ENCODE assay signal across 10 cellular contexts in the genomic region with DNA sequence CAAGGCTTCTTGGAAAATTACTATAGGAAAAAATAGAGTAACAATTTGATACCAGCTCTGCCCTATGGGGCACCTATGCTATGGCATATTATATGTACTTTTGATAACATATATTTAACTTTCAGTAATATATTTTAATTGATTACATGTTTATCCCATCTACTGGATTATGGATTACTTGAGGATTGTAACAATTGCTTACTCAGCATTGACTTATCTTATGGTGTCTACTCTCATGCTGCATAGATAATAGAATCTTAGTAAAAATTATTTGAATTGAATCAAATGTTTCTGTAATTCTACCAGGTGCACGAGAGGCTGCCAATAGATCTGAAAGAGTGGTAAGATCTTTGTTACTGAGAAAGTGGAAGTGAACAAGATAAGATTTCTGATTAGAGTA. TPM values are rescaled to one million over a fixed set of nuclear protein-coding genes. Genes with fewer than 3 reads are reported as not detected.
"Had no signal": no experiment of that assay in that cellular context is flagged by ENCODE, and none has a peak within 500 bp of the region (broad histone marks: within the 10 kb centered on the region; RNA-seq: fewer than 3 reads in every experiment).

No MANE protein-coding gene starts in this region.

- H3K4me1 Mint-ChIP-seq: IgD-negative memory B cell had no signal

- H3K27ac Mint-ChIP-seq: GM23338, HFFc6, IgD-negative memory B cell had no signal

- H2AFZ ChIP-seq: GM23338 had no signal

- DNase-seq: H7, HFFc6, KG1 had no signal

- H3K36me3 Mint-ChIP-seq: IgD-negative memory B cell had no signal

- H3K4me2 ChIP-seq: GM23338 had no signal

- ATAC-seq: GM23338, HCT116 had no signal

- H3K4me3 Mint-ChIP-seq: GM23338, HFFc6, IgD-negative memory B cell had no signal

- H3K4me3 ChIP-seq: GM23338, HAP-1 had no signal

- H3K36me3 ChIP-seq: HAP-1 had no signal

- H3K9me3 ChIP-seq: HAP-1 had no signal

- H3K27ac ChIP-seq: HL-60 had no signal

- H3K4me1 ChIP-seq: HAP-1 had no signal

- H3K9me3 Mint-ChIP-seq: GM23338, HFFc6 had no signal

RNA-seq across cellular contexts. Expression of a gene that starts 57.8 kb away (rescaled TPM):
- total RNA-seq: H4, HFFc6, HT1080 had no signal
- polyA plus RNA-seq: IgD-negative memory B cell had no signal
